ENCODE assay signal across 17 cellular contexts in the genomic region with DNA sequence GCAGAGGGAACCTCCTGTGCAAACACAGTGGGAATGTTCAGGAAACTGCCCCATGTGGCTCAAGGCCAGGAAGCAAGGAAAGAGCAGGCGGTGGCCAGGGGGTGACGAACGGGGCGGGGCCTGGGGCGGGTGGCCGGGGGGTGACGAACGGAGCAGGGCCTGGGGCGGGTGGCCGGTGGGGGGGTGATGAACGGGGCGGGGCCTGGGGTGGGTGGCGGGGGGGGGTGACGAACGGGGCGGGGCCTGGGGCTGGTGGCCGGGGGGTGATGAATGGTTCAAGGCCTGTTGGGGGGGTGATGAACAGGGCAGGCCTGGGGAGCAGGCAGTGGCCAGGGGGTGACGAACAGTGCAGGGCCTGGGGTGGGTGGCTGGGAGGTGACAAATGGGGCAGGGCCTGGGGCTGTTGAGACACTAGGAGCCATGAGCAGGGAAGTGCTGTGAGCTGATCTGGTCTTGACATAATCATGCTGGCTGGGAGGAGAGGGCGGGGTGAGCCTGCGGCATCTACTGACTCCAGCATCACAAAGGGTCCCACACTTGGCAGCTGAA.
DNase-seq lines count a peak whose midpoint lies in the region; ATAC-seq, FAIRE-seq and TF ChIP-seq lines count a peak whose summit lies in the region.
"Had no signal": no experiment of that assay in that cellular context is flagged by ENCODE, and none has a peak within 500 bp of the region (broad histone marks: within the 10 kb centered on the region; RNA-seq: fewer than 3 reads in every experiment).

No MANE protein-coding gene starts in this region.

- TF ChIP-seq RAD21 in A549 (conservative IDR thresholded peaks at IDR 0.05 in 1 of 2, IDR thresholded peaks at IDR 0.05 in 1 of 2): no peak

- peaks cover 5% of the 10 kb centered on the region; the same call in 1 of the 3 replicates for H3K9me3 ChIP-seq in A549
- H3K9me3 ChIP-seq: SJSA1 had no signal

- DNase-seq in A549 (ENCODE audit: low read depth in 1 of 2, low spot score in 1 of 2): peak in 1 of 2 experiments; percentile 53
- DNase-seq in ELF-1 (ENCODE audit: low read depth, low spot score): peak; percentile 60
- DNase-seq in SHP77 (lab: John Stamatoyannopoulos, UW): peak; percentile 36 to 52
- DNase-seq in glutamatergic neuron: peak; percentile 38
- no peak for DNase-seq in MCF 10A (ENCODE audit: unreplicated experiment)
- no peak for DNase-seq in DMS153 treated with DMSO at 0.1 percent for 48 hours (lab: John Stamatoyannopoulos, UW; ENCODE audit: unreplicated experiment)
- no peak for DNase-seq in caudate nucleus (lab: John Stamatoyannopoulos, UW)
- DNase-seq: CD4-positive, alpha-beta T cell; NCI-H1436 treated with DMSO at 0.1 percent for 48 hours; NCI-H446 treated with DMSO at 0.1 percent for 48 hours; NCI-H774 had no signal

- H3K4me1 Mint-ChIP-seq in glutamatergic neuron (ENCODE audit: low read depth, unreplicated experiment) (peaks cover 39% of the 10 kb centered on the region), MCF 10A (ENCODE audit: insufficient read depth, unreplicated experiment) (peaks cover 15% of the 10 kb centered on the region)

- no peak overlapping the region for H3K4me3 ChIP-seq in A549
- H3K4me3 ChIP-seq: SJSA1 had no signal

- no peak overlapping the region for H3K27ac ChIP-seq in A549
- no peak overlapping the region for H3K27ac ChIP-seq in caudate nucleus (ENCODE audit: low read depth, low read length)
- H3K27ac ChIP-seq: SJSA1 had no signal

- H3K4me2 ChIP-seq in A549: peak overlapping the region; percentile 29

- TF ChIP-seq CTCF in A549 (IDR thresholded peaks at IDR 0.05): no peak
- TF ChIP-seq CTCF in glutamatergic neuron (IDR thresholded peaks at IDR 0.05; ENCODE audit: partially characterized antibody, unreplicated experiment): no peak
- TF ChIP-seq CTCF in MCF 10A (IDR thresholded peaks at IDR 0.05; ENCODE audit: unreplicated experiment): no peak

- H3K4me3 Mint-ChIP-seq in glutamatergic neuron (ENCODE audit: unreplicated experiment): no peak overlapping the region
- H3K4me3 Mint-ChIP-seq in MCF 10A (ENCODE audit: unreplicated experiment): no peak overlapping the region
- H3K4me3 Mint-ChIP-seq: CD4-positive, alpha-beta T cell had no signal

- H3K9me3 Mint-ChIP-seq in glutamatergic neuron (ENCODE audit: unreplicated experiment) (peaks cover 33% of the 10 kb centered on the region), MCF 10A (ENCODE audit: unreplicated experiment) (no peaks in the 10 kb centered on the region)
- H3K9me3 Mint-ChIP-seq: CD4-positive, alpha-beta T cell had no signal

- H3K27me3 Mint-ChIP-seq in glutamatergic neuron (ENCODE audit: unreplicated experiment): peaks cover 19% of the 10 kb centered on the region
- peaks cover 34% of the 10 kb centered on the region for H3K27me3 Mint-ChIP-seq in MCF 10A (ENCODE audit: insufficient read depth, unreplicated experiment)
- H3K27me3 Mint-ChIP-seq: CD4-positive, alpha-beta T cell had no signal

- H3K27ac Mint-ChIP-seq in glutamatergic neuron (ENCODE audit: unreplicated experiment) (peak overlapping the region; percentile 73), MCF 10A (ENCODE audit: low read depth, unreplicated experiment) (no peak overlapping the region)
- H3K27ac Mint-ChIP-seq: CD4-positive, alpha-beta T cell had no signal

- no peak for ATAC-seq in A549
- ATAC-seq in HG02588 (IDR thresholded peaks at IDR 0.05; ENCODE audit: unreplicated experiment): no peak
- ATAC-seq: HCT116 had no signal

- intact Hi-C loops in MCF 10A (cut with micrococcal nuclease): no loop called here

- TF ChIP-seq EP300 in A549 (IDR thresholded peaks at IDR 0.05): no peak

- BruUV-seq in MCF 10A (replicated peaks; lab: Mats Ljungman, UMichigan): no TSS peak

- H3K36me3 Mint-ChIP-seq in glutamatergic neuron (ENCODE audit: unreplicated experiment) (peaks cover 12% of the 10 kb centered on the region), MCF 10A (ENCODE audit: insufficient read depth, unreplicated experiment) (no peaks in the 10 kb centered on the region)

- no peak for FAIRE-seq in A549 (lab: Jason Lieb, UNC)
- FAIRE-seq: A204.1, D721Med, HTR-8/SVneo had no signal

- CTCF ChIA-PET in A549 (lab: Yijun Ruan, JAX) (interaction anchor here (1.0 to 5.9 kb wide), 7 partner anchors 11 to 273 kb away, joined by 3 to 70 read pairs (median 3); no protein-coding TSS in a partner anchor), MCF 10A (lab: Yijun Ruan, JAX) (interaction anchor here (0.7 kb wide), 1 partner anchor 213 kb away, joined by 4 read pairs; no protein-coding TSS in a partner anchor)

- peaks cover 18% of the 10 kb centered on the region; the same call in 2 of the 3 replicates for H3K4me1 ChIP-seq in A549
- H3K4me1 ChIP-seq: SJSA1 had no signal

- no peak for TF ChIP-seq POLR2A in A549 (IDR thresholded peaks at IDR 0.05; ENCODE audit: low read length)

- 70% methylated on average over 4 of the region's 20 CpGs for WGBS in A549 (ENCODE audit: missing lambda C conversion rate)

- POLR2A ChIA-PET in A549 (lab: Yijun Ruan, JAX): no interaction called here
- POLR2A ChIA-PET in MCF 10A (lab: Yijun Ruan, JAX): no interaction called here

TF ChIP-seq in A549, 52 proteins besides CTCF, POLR2A, EP300 and RAD21:
- TF ChIP-seq NFE2L2 (conservative IDR thresholded peaks at IDR 0.05; ENCODE audit: low read length) (no peak), MAFK (IDR thresholded peaks at IDR 0.05; ENCODE audit: partially characterized antibody) (no peak), HOXB13 (CRISPR knock-in tag; IDR thresholded peaks at IDR 0.05; ENCODE audit: low read depth) (no peak), CEBPB (IDR thresholded peaks at IDR 0.05) (no peak), ZFP36 (IDR thresholded peaks at IDR 0.05; ENCODE audit: borderline replicate concordance, partially characterized antibody) (no peak), KDM5A (IDR thresholded peaks at IDR 0.05) (no peak), MYC (IDR thresholded peaks at IDR 0.05; ENCODE audit: borderline replicate concordance, low read length) (no peak), RARB (CRISPR knock-in tag; IDR thresholded peaks at IDR 0.05) (no peak), RNF2 (IDR thresholded peaks at IDR 0.05; ENCODE audit: borderline replicate concordance, low read depth) (no peak), POLR2AphosphoS2 (conservative IDR thresholded peaks at IDR 0.05; ENCODE audit: low read length) (no peak), CBX8 (IDR thresholded peaks at IDR 0.05) (no peak)
- TF ChIP-seq, protein P1, sequence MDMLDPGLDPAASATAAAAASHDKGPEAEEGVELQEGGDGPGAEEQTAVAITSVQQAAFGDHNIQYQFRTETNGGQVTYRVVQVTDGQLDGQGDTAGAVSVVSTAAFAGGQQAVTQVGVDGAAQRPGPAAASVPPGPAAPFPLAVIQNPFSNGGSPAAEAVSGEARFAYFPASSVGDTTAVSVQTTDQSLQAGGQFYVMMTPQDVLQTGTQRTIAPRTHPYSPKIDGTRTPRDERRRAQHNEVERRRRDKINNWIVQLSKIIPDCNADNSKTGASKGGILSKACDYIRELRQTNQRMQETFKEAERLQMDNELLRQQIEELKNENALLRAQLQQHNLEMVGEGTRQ (IDR thresholded peaks at IDR 0.05): no peak
- TF ChIP-seq, protein P2, sequence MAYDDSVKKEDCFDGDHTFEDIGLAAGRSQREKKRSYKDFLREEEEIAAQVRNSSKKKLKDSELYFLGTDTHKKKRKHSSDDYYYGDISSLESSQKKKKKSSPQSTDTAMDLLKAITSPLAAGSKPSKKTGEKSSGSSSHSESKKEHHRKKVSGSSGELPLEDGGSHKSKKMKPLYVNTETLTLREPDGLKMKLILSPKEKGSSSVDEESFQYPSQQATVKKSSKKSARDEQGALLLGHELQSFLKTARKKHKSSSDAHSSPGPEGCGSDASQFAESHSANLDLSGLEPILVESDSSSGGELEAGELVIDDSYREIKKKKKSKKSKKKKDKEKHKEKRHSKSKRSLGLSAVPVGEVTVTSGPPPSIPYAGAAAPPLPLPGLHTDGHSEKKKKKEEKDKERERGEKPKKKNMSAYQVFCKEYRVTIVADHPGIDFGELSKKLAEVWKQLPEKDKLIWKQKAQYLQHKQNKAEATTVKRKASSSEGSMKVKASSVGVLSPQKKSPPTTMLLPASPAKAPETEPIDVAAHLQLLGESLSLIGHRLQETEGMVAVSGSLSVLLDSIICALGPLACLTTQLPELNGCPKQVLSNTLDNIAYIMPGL (CRISPR knock-in tag; IDR thresholded peaks at IDR 0.05; ENCODE audit: borderline replicate concordance): no peak
- TF ChIP-seq, protein P3, sequence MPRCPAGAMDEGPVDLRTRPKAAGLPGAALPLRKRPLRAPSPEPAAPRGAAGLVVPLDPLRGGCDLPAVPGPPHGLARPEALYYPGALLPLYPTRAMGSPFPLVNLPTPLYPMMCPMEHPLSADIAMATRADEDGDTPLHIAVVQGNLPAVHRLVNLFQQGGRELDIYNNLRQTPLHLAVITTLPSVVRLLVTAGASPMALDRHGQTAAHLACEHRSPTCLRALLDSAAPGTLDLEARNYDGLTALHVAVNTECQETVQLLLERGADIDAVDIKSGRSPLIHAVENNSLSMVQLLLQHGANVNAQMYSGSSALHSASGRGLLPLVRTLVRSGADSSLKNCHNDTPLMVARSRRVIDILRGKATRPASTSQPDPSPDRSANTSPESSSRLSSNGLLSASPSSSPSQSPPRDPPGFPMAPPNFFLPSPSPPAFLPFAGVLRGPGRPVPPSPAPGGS (IDR thresholded peaks at IDR 0.05): no peak

Comparison
In these comparisons a context has a peak if more than half of its experiments do, and no peak if none do; other contexts are left out.
1. DNase-seq: peak in ELF-1 (single experiment), SHP77 (2 of 2) and glutamatergic neuron (single experiment); none in MCF 10A (single experiment), DMS153 treated with DMSO at 0.1 percent for 48 hours (single experiment) and caudate nucleus (0 of 61).